ENCODE assay signal across 10 cellular contexts in genomic region chr22:43126506-43127165, GRCh38. TPM values are rescaled to one million over a fixed set of nuclear protein-coding genes. Genes with fewer than 3 reads are reported as not detected.
DNase-seq lines count a peak whose midpoint lies in the region; ATAC-seq and TF ChIP-seq lines count a peak whose summit lies in the region.
"Had no signal": no experiment of that assay in that cellular context is flagged by ENCODE, and none has a peak within 500 bp of the region (broad histone marks: within the 10 kb centered on the region; RNA-seq: fewer than 3 reads in every experiment).

No MANE protein-coding gene starts in this region.

- WGBS in prostate gland: 54% methylated on average over 5 of the region's 5 CpGs

- no peaks in the 10 kb centered on the region for H3K9me3 ChIP-seq in adipocyte (ENCODE audit: control insufficient read depth, low read length)
- H3K9me3 ChIP-seq in right atrium auricular region: no peaks in the 10 kb centered on the region
- H3K9me3 ChIP-seq in prostate gland: no peaks in the 10 kb centered on the region
- H3K9me3 ChIP-seq: neutrophil had no signal

- no peak for ATAC-seq in HG02642 (IDR thresholded peaks at IDR 0.05; ENCODE audit: poor library complexity, unreplicated experiment)

- intact Hi-C loops in prostate gland (cut with DNase I): no loop called here

- no peak overlapping the region for H3K9ac ChIP-seq in adipocyte (ENCODE audit: low read length)

- H3K36me3 ChIP-seq in adipocyte (ENCODE audit: control insufficient read depth, insufficient read depth, low read length, severe bottlenecking): peaks cover 2% of the 10 kb centered on the region
- H3K36me3 ChIP-seq in right atrium auricular region: no peaks in the 10 kb centered on the region
- H3K36me3 ChIP-seq in prostate gland: no peaks in the 10 kb centered on the region

- no peak overlapping the region for H3K27ac ChIP-seq in right atrium auricular region
- peak overlapping the region in 1 of 2 donors; percentile 11 for H3K27ac ChIP-seq in prostate gland
- H3K27ac ChIP-seq: neutrophil had no signal

- TF ChIP-seq CTCF in right atrium auricular region (IDR thresholded peaks at IDR 0.05): no peak
- no peak for TF ChIP-seq CTCF in prostate gland (IDR thresholded peaks at IDR 0.05)

- TF ChIP-seq POLR2A in prostate gland (IDR thresholded peaks at IDR 0.05): no peak

- H3K27me3 ChIP-seq in adipocyte (replicated peaks; ENCODE audit: control insufficient read depth, insufficient read depth, low read length): no peaks in the 10 kb centered on the region
- H3K27me3 ChIP-seq in right atrium auricular region: no peaks in the 10 kb centered on the region
- H3K27me3 ChIP-seq in prostate gland (replicated peaks; ENCODE audit: insufficient read depth): no peaks in the 10 kb centered on the region
- H3K27me3 ChIP-seq: neutrophil had no signal

- DNase-seq in 8988T: peak; percentile 92
- DNase-seq in HK-2 (ENCODE audit: unreplicated experiment): peak; percentile 81
- peak; percentile 67 for DNase-seq in adipocyte (ENCODE audit: low read depth)
- peak; percentile 86 for DNase-seq in iris pigment epithelial cell (ENCODE audit: low read depth)
- DNase-seq in right atrium auricular region (ENCODE audit: low spot score): no peak
- no peak for DNase-seq in activated naive CD4-positive, alpha-beta T cell (lab: John Stamatoyannopoulos, UW)
- DNase-seq in prostate gland (ENCODE audit: low spot score): no peak
- DNase-seq: activated T-cell treated with anti-CD3 and anti-CD28 coated beads, Interleukin-2, amount 50 U/mL, for 1 hour had no signal

- H3K4me1 ChIP-seq in adipocyte (ENCODE audit: control insufficient read depth, insufficient read depth, low read length) (peaks cover 4% of the 10 kb centered on the region), right atrium auricular region (peaks cover 0 to 22% of the 10 kb centered on the region in 2 donors), prostate gland (replicated peaks) (no peaks in the 10 kb centered on the region)

- H3K4me3 ChIP-seq in adipocyte (ENCODE audit: low read length) (no peak overlapping the region), right atrium auricular region (no peak overlapping the region), prostate gland (no peak overlapping the region)

RNA-seq across cellular contexts. Expression of gene BIK, which starts 16.1 kb away (rescaled TPM):
- total RNA-seq in right atrium auricular region: under 1 TPM in 1 of 2 donors, not detected in 1; 0.63 TPM
- total RNA-seq in prostate gland: 10 to 100 TPM; 22.1 to 68.4 TPM

RNA-seq across cellular contexts. Expression of gene MCAT, which starts 16.6 kb away (rescaled TPM):
- total RNA-seq in right atrium auricular region: 10 to 100 TPM; 16.1 to 17.6 TPM
- total RNA-seq in prostate gland: 10 to 100 TPM; 39.1 to 39.9 TPM

RNA-seq across cellular contexts. Expression of gene TSPO, which starts 24.7 kb away (rescaled TPM):
- total RNA-seq in right atrium auricular region: 100 to 1,000 TPM; 182 to 241 TPM
- 100 to 1,000 TPM; 238 to 575 TPM for total RNA-seq in prostate gland

RNA-seq across cellular contexts. Expression of gene TTLL1, which starts 37.4 kb away (rescaled TPM):
- total RNA-seq in right atrium auricular region (1 to 10 TPM; 4.4 to 5.2 TPM), prostate gland (10 to 100 TPM in 1 of 2 donors, 1 to 10 TPM in 1; 8.8 to 22.3 TPM)

Comparison
In these comparisons a context has a peak if more than half of its experiments do, and no peak if none do; other contexts are left out.
1. DNase-seq: peak in 8988T (single experiment), HK-2 (single experiment), adipocyte (single experiment) and iris pigment epithelial cell (single experiment); none in right atrium auricular region (single experiment), activated naive CD4-positive, alpha-beta T cell (0 of 4) and prostate gland (single experiment).
2. RNA of gene BIK, which starts 16.1 kb away (total RNA-seq): 22.1 to 68.4 TPM in prostate gland; 0.63 TPM in right atrium auricular region; every median in the first group is over 10 times any median in the second.